In the genomic region with DNA sequence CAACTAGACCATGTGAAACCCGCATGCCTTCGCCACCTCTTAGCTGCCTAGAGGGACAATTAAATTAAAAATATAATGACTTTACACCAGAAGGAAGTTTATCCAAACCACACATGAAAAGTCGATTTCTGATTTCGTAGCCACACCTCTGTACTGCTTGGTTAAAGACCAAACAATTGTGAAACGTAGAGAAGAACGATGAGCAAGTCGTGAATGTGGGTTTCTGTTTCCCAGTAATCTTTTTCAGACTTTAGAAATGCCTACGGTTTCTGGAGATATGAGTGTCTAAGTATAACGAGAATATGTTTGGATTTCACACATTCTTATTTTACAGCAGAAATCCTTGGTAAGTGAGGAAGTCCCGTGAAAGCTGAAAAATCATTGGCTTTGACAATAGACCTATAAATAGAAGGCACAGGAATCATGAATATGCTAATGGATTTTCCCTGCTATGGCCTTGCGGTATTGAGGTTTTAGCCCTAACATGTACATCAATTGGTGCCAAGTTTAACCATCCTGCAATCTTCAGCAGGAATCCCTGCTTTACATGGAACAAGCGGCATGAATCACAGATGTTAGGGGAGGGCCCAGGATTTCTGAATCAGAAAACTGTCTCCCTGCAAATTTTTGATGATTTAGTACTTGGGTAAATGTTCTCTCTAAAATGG, we compare ENCODE assay signal across 18 cellular contexts.
A peak's percentile ranks its signal among the peaks of the same experiment; 100 is the strongest.
DNase-seq lines count a peak whose midpoint lies in the region; ATAC-seq and TF ChIP-seq lines count a peak whose summit lies in the region.
"Had no signal": no experiment of that assay in that cellular context is flagged by ENCODE, and none has a peak within 500 bp of the region (broad histone marks: within the 10 kb centered on the region; RNA-seq: fewer than 3 reads in every experiment).

No MANE protein-coding gene starts in this region.

- no peak overlapping the region for H3K4me3 Mint-ChIP-seq in activated T-helper 2 cell treated with anti-CD3 and anti-CD28 coated beads, Interferon-gamma antibody, Interleukin-2, Interleukin-4, amounts not matched to agents 10 μg/mL and 5 μg/mL and 100 μg/mL, durations not matched to agents 14 hours and 24 hours and 36 hours (ENCODE audit: low read depth)
- H3K4me3 Mint-ChIP-seq: activated CD4-positive, alpha-beta T cell treated with anti-CD3 and anti-CD28 coated beads, Interleukin-2, amount 10 ng/mL, durations not matched to agents 7 days and 5 days; activated T-cell treated with anti-CD3 and anti-CD28 coated beads, Interleukin-2, amount 50 U/mL, for 24 hours had no signal

- in situ Hi-C loops in mammary epithelial cell (cut with MboI; ENCODE audit: low sequenced_read_pairs in 2 of 2) = no loop called here

- BruUV-seq in mammary epithelial cell (replicated peaks; lab: Mats Ljungman, UMichigan) = no TSS peak

- no peaks in the 10 kb centered on the region for H3K4me1 Mint-ChIP-seq in activated T-helper 2 cell treated with anti-CD3 and anti-CD28 coated beads, Interferon-gamma antibody, Interleukin-2, Interleukin-4, amounts not matched to agents 10 μg/mL and 5 μg/mL and 100 μg/mL, durations not matched to agents 14 hours and 24 hours and 36 hours (ENCODE audit: low read depth)
- H3K4me1 Mint-ChIP-seq: activated CD4-positive, alpha-beta T cell treated with anti-CD3 and anti-CD28 coated beads, Interleukin-2, amount 10 ng/mL, durations not matched to agents 7 days and 5 days had no signal

- H3K4me2 ChIP-seq in mammary epithelial cell (ENCODE audit: insufficient read depth, low read depth, low read length) = peak overlapping the region; percentile 73
- H3K4me2 ChIP-seq: BLaER1 treated with 17β-estradiol and CSF1 and Interleukin-3, amounts not matched to agents 10 nM and 100 nM had no signal

- H2AFZ ChIP-seq in mammary epithelial cell (ENCODE audit: low read depth, low read length) = peak overlapping the region; percentile 50

- H3K27ac Mint-ChIP-seq in activated T-helper 2 cell treated with anti-CD3 and anti-CD28 coated beads, Interferon-gamma antibody, Interleukin-2, Interleukin-4, amounts not matched to agents 10 μg/mL and 5 μg/mL and 100 μg/mL, durations not matched to agents 14 hours and 24 hours and 36 hours = no peak overlapping the region
- H3K27ac Mint-ChIP-seq: activated CD4-positive, alpha-beta T cell treated with anti-CD3 and anti-CD28 coated beads, Interleukin-2, amount 10 ng/mL, durations not matched to agents 7 days and 5 days; activated T-cell treated with anti-CD3 and anti-CD28 coated beads, Interleukin-2, amount 50 U/mL, for 24 hours; progenitor cell of endocrine pancreas had no signal

- no peaks in the 10 kb centered on the region for H3K36me3 Mint-ChIP-seq in activated T-helper 2 cell treated with anti-CD3 and anti-CD28 coated beads, Interferon-gamma antibody, Interleukin-2, Interleukin-4, amounts not matched to agents 10 μg/mL and 5 μg/mL and 100 μg/mL, durations not matched to agents 14 hours and 24 hours and 36 hours (ENCODE audit: low read depth)

- no peaks in the 10 kb centered on the region for H3K9me3 Mint-ChIP-seq in activated T-helper 2 cell treated with anti-CD3 and anti-CD28 coated beads, Interferon-gamma antibody, Interleukin-2, Interleukin-4, amounts not matched to agents 10 μg/mL and 5 μg/mL and 100 μg/mL, durations not matched to agents 14 hours and 24 hours and 36 hours
- H3K9me3 Mint-ChIP-seq: activated CD4-positive, alpha-beta T cell treated with anti-CD3 and anti-CD28 coated beads, Interleukin-2, amount 10 ng/mL, durations not matched to agents 7 days and 5 days; activated T-cell treated with anti-CD3 and anti-CD28 coated beads, Interleukin-2, amount 50 U/mL, for 24 hours had no signal

- no peaks in the 10 kb centered on the region for H4K20me1 ChIP-seq in mammary epithelial cell (ENCODE audit: insufficient read depth, low read length)
- H4K20me1 ChIP-seq: BLaER1 treated with 17β-estradiol and CSF1 and Interleukin-3, amounts not matched to agents 10 nM and 100 nM had no signal

- H3K4me1 ChIP-seq in mammary epithelial cell (ENCODE audit: insufficient read depth, low read length) = peaks cover 30% of the 10 kb centered on the region
- H3K4me1 ChIP-seq: BLaER1 treated with 17β-estradiol and CSF1 and Interleukin-3, amounts not matched to agents 10 nM and 100 nM; upper lobe of left lung had no signal

- DNase-seq in Daoy (ENCODE audit: low read depth) (peak; percentile 73), MV-4-11 (lab: John Stamatoyannopoulos, UW) (peak; percentile 18), mammary epithelial cell (peak; percentile 96), kidney tubule cell (ENCODE audit: low spot score) (peak; percentile 39), AML-193 (lab: John Stamatoyannopoulos, UW) (no peak), left lobe of liver (ENCODE audit: low spot score) (no peak)
- no peak for DNase-seq in activated T-helper 2 cell treated with anti-CD3 and anti-CD28 coated beads, Interferon-gamma antibody, Interleukin-2, Interleukin-4, amounts not matched to agents 10 μg/mL and 5 μg/mL and 100 μg/mL, durations not matched to agents 14 hours and 24 hours and 36 hours (ENCODE audit: low spot score)
- DNase-seq: activated CD4-positive, alpha-beta T cell treated with anti-CD3 and anti-CD28 coated beads, Interleukin-2, amount 10 ng/mL, durations not matched to agents 7 days and 5 days; activated T-cell treated with anti-CD3 and anti-CD28 coated beads, Interleukin-2, amount 50 U/mL, for 24 hours; DND-41; kidney; NCI-H146; NCI-H510A treated with DMSO at 0.1 percent for 48 hours; T-helper 2 cell; upper lobe of left lung had no signal

- CTCF ChIA-PET in mammary epithelial cell (lab: Charles Lee; ENCODE audit: low non-redundant PET) = no interaction called here

- TF ChIP-seq CTCF in mammary epithelial cell (conservative IDR thresholded peaks at IDR 0.05 in 1 of 2, IDR thresholded peaks at IDR 0.05 in 1 of 2; ENCODE audit: extremely low read depth in 1 of 2, insufficient read depth in 1 of 2, low read depth in 1 of 2, low read length in 2 of 2) = no peak

- ATAC-seq in left lobe of liver (no peak), HG03354 (IDR thresholded peaks at IDR 0.05; ENCODE audit: poor library complexity, severe bottlenecking, unreplicated experiment) (no peak)

- H3K27me3 Mint-ChIP-seq in activated T-helper 2 cell treated with anti-CD3 and anti-CD28 coated beads, Interferon-gamma antibody, Interleukin-2, Interleukin-4, amounts not matched to agents 10 μg/mL and 5 μg/mL and 100 μg/mL, durations not matched to agents 14 hours and 24 hours and 36 hours (ENCODE audit: low read depth) = no peaks in the 10 kb centered on the region
- H3K27me3 Mint-ChIP-seq: progenitor cell of endocrine pancreas had no signal

- no peaks in the 10 kb centered on the region for H3K79me2 ChIP-seq in mammary epithelial cell (ENCODE audit: insufficient read depth, low read length)

- dilution Hi-C loops in mammary epithelial cell (cut with HindIII; ENCODE audit: low sequenced_read_pairs) = no loop called here

- peak overlapping the region in 2 of 3 experiments; percentile 31 to 39 for H3K4me3 ChIP-seq in mammary epithelial cell (replicated peaks in 1 of 3; ENCODE audit: insufficient read depth in 1 of 3, low read depth in 2 of 3, low read length in 3 of 3)
- H3K4me3 ChIP-seq: BLaER1 treated with 17β-estradiol and CSF1 and Interleukin-3, amounts not matched to agents 10 nM and 100 nM; upper lobe of left lung had no signal

- no peaks in the 10 kb centered on the region for H3K9me3 ChIP-seq in mammary epithelial cell (replicated peaks; ENCODE audit: insufficient read depth, low read length)
- H3K9me3 ChIP-seq: BLaER1 treated with 17β-estradiol and CSF1 and Interleukin-3, amounts not matched to agents 10 nM and 100 nM; upper lobe of left lung had no signal

- intact Hi-C loops in mammary epithelial cell (cut with micrococcal nuclease) = no loop called here
- intact Hi-C loops in activated T-helper 2 cell treated with anti-CD3 and anti-CD28 coated beads, Interferon-gamma antibody, Interleukin-2, Interleukin-4, amounts not matched to agents 10 μg/mL and 5 μg/mL and 100 μg/mL, durations not matched to agents 14 hours and 24 hours and 36 hours (cut with micrococcal nuclease) = no loop called here

- peaks cover 10% of the 10 kb centered on the region for H3K27me3 ChIP-seq in mammary epithelial cell (ENCODE audit: insufficient read depth, low read length)
- H3K27me3 ChIP-seq: BLaER1 treated with 17β-estradiol and CSF1 and Interleukin-3, amounts not matched to agents 10 nM and 100 nM; upper lobe of left lung had no signal

- H3K27ac ChIP-seq in mammary epithelial cell (ENCODE audit: insufficient read depth, low read depth, low read length) = peak overlapping the region; percentile 82
- H3K27ac ChIP-seq: BLaER1 treated with 17β-estradiol and CSF1 and Interleukin-3, amounts not matched to agents 10 nM and 100 nM; upper lobe of left lung had no signal

- no peaks in the 10 kb centered on the region for H3K36me3 ChIP-seq in mammary epithelial cell (ENCODE audit: insufficient read depth, low read length)
- H3K36me3 ChIP-seq: BLaER1 treated with 17β-estradiol and CSF1 and Interleukin-3, amounts not matched to agents 10 nM and 100 nM; upper lobe of left lung had no signal

- 2% methylated on average over 12 of the region's 12 CpGs for WGBS in mammary epithelial cell (ENCODE audit: low coverage, missing lambda C conversion rate)

- H3K9ac ChIP-seq in mammary epithelial cell (ENCODE audit: insufficient read depth, low read length) = peak overlapping the region; percentile 19
- H3K9ac ChIP-seq: BLaER1 treated with 17β-estradiol and CSF1 and Interleukin-3, amounts not matched to agents 10 nM and 100 nM had no signal

Comparison
In these comparisons a context has a peak if more than half of its experiments do, and no peak if none do; other contexts are left out.
1. DNase-seq: peak in Daoy (single experiment), MV-4-11 (single experiment), mammary epithelial cell (single experiment) and kidney tubule cell (single experiment); none in AML-193 (0 of 2), activated T-helper 2 cell treated with anti-CD3 and anti-CD28 coated beads, Interferon-gamma antibody, Interleukin-2, Interleukin-4, amounts not matched to agents 10 μg/mL and 5 μg/mL and 100 μg/mL, durations not matched to agents 14 hours and 24 hours and 36 hours (single experiment) and left lobe of liver (single experiment).